Comparison of ENCODE assay signal across 1 cellular context in the genomic region with DNA sequence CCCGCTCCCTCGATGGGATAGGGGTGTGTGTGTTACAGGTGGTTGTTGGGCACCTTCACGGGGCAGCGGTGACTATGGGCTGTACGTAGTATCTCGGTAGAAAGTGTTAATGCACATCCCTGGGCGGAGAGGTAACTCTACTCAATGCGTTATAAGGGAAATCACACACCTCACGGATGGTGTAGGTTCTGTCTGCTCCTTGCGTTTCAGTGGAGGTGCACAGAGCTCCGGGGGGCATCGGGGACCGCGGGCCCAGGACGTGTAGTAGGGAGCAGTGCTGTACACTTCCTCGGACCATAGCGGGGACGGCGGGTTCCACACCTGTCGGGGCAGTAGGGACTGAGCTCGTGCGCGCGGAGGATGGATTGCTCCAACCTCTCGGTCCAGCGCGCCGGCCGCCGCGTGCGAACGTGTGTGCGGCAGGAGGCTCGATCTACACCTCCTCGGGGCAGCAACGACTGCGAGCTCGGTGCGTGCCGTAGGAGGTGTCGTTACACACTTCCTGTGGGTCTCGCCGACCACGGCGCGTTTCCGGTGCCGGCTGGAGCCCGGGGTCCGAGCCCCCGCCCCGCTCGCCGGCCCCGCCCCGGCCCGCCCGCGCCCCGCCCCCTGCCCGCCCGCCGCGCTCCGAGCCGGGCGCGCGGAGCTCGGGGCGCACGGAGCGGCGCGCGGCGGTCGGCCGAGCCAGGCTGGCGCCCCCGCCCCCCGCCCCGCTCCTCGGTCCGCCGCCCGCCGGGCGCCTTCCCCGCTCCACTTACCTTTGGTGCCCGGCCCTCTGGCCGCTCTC.
TF ChIP-seq lines count a peak whose summit lies in the region.

A gene with protein sequence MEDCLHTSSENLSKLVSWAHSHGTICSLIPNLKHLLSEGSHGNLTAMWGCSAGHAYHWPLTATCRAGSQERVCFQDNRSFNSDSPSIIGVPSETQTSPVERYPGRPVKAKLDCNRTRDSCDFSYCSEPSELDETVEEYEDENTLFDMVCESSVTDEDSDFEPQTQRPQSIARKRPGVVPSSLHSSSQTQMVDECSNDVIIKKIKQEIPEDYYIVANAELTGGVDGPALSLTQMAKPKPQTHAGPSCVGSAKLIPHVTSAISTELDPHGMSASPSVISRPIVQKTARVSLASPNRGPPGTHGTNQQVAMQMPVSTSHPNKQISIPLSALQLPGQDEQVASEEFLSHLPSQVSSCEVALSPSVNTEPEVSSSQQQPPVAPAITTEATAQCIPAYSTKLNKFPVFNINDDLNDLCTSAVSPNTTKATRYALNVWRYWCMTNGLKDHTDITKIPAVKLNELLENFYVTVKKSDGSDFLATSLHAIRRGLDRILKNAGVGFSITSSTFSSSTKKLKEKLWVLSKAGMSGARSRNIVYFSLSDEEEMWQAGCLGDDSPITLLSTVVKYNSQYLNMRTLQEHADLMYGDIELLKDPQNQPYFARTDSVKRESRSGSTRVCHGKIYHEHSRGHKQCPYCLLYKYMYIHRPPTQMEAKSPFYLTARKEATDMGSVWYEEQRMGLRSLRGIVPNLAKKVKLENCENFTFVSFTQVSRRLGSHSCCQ (plus strand): TSS at position 607 of the 787 bp plus-strand sequence. CDS start 87,254 bp downstream, outside the sequence.

TF ChIP-seq in HepG2, 621 proteins besides CTCF, POLR2A, EP300 and RAD21 (continued from another document and continues in another):
- TF ChIP-seq, protein P1, sequence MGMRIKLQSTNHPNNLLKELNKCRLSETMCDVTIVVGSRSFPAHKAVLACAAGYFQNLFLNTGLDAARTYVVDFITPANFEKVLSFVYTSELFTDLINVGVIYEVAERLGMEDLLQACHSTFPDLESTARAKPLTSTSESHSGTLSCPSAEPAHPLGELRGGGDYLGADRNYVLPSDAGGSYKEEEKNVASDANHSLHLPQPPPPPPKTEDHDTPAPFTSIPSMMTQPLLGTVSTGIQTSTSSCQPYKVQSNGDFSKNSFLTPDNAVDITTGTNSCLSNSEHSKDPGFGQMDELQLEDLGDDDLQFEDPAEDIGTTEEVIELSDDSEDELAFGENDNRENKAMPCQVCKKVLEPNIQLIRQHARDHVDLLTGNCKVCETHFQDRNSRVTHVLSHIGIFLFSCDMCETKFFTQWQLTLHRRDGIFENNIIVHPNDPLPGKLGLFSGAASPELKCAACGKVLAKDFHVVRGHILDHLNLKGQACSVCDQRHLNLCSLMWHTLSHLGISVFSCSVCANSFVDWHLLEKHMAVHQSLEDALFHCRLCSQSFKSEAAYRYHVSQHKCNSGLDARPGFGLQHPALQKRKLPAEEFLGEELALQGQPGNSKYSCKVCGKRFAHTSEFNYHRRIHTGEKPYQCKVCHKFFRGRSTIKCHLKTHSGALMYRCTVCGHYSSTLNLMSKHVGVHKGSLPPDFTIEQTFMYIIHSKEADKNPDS (CRISPR knock-in tag; IDR thresholded peaks at IDR 0.05) = peak; percentile 76; the same call in 1 of the 2 replicates
- TF ChIP-seq, protein P2, sequence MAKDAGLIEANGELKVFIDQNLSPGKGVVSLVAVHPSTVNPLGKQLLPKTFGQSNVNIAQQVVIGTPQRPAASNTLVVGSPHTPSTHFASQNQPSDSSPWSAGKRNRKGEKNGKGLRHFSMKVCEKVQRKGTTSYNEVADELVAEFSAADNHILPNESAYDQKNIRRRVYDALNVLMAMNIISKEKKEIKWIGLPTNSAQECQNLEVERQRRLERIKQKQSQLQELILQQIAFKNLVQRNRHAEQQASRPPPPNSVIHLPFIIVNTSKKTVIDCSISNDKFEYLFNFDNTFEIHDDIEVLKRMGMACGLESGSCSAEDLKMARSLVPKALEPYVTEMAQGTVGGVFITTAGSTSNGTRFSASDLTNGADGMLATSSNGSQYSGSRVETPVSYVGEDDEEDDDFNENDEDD (CRISPR knock-in tag; IDR thresholded peaks at IDR 0.05; ENCODE audit: borderline replicate concordance) = peak; percentile 83
- TF ChIP-seq, protein P3, sequence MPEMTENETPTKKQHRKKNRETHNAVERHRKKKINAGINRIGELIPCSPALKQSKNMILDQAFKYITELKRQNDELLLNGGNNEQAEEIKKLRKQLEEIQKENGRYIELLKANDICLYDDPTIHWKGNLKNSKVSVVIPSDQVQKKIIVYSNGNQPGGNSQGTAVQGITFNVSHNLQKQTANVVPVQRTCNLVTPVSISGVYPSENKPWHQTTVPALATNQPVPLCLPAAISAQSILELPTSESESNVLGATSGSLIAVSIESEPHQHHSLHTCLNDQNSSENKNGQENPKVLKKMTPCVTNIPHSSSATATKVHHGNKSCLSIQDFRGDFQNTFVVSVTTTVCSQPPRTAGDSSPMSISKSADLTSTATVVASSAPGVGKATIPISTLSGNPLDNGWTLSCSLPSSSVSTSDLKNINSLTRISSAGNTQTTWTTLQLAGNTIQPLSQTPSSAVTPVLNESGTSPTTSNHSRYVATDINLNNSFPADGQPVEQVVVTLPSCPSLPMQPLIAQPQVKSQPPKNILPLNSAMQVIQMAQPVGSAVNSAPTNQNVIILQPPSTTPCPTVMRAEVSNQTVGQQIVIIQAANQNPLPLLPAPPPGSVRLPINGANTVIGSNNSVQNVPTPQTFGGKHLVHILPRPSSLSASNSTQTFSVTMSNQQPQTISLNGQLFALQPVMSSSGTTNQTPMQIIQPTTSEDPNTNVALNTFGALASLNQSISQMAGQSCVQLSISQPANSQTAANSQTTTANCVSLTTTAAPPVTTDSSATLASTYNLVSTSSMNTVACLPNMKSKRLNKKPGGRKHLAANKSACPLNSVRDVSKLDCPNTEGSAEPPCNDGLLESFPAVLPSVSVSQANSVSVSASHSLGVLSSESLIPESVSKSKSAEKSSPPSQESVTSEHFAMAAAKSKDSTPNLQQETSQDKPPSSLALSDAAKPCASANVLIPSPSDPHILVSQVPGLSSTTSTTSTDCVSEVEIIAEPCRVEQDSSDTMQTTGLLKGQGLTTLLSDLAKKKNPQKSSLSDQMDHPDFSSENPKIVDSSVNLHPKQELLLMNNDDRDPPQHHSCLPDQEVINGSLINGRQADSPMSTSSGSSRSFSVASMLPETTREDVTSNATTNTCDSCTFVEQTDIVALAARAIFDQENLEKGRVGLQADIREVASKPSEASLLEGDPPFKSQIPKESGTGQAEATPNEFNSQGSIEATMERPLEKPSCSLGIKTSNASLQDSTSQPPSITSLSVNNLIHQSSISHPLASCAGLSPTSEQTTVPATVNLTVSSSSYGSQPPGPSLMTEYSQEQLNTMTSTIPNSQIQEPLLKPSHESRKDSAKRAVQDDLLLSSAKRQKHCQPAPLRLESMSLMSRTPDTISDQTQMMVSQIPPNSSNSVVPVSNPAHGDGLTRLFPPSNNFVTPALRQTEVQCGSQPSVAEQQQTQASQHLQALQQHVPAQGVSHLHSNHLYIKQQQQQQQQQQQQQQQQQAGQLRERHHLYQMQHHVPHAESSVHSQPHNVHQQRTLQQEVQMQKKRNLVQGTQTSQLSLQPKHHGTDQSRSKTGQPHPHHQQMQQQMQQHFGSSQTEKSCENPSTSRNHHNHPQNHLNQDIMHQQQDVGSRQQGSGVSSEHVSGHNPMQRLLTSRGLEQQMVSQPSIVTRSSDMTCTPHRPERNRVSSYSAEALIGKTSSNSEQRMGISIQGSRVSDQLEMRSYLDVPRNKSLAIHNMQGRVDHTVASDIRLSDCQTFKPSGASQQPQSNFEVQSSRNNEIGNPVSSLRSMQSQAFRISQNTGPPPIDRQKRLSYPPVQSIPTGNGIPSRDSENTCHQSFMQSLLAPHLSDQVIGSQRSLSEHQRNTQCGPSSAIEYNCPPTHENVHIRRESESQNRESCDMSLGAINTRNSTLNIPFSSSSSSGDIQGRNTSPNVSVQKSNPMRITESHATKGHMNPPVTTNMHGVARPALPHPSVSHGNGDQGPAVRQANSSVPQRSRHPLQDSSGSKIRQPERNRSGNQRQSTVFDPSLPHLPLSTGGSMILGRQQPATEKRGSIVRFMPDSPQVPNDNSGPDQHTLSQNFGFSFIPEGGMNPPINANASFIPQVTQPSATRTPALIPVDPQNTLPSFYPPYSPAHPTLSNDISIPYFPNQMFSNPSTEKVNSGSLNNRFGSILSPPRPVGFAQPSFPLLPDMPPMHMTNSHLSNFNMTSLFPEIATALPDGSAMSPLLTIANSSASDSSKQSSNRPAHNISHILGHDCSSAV (CRISPR knock-in tag; IDR thresholded peaks at IDR 0.05; ENCODE audit: borderline replicate concordance) = no peak
- TF ChIP-seq HES4 (CRISPR knock-in tag; IDR thresholded peaks at IDR 0.05; ENCODE audit: borderline replicate concordance) (peak; percentile 97), PHF5A (CRISPR knock-in tag; IDR thresholded peaks at IDR 0.05; ENCODE audit: low read depth, unreplicated experiment) (no peak), ZSCAN22 (CRISPR knock-in tag; IDR thresholded peaks at IDR 0.05) (no peak), ZFP36L2 (CRISPR knock-in tag; IDR thresholded peaks at IDR 0.05) (no peak), ZNF296 (CRISPR knock-in tag; conservative IDR thresholded peaks at IDR 0.05) (no peak), NAIF1 (CRISPR knock-in tag; IDR thresholded peaks at IDR 0.05; ENCODE audit: borderline replicate concordance) (peak; percentile 64; the same call in 1 of the 2 replicates), ZNF782 (CRISPR knock-in tag; IDR thresholded peaks at IDR 0.05; ENCODE audit: borderline replicate concordance) (peak; percentile 97), MBD4 (IDR thresholded peaks at IDR 0.05; ENCODE audit: borderline replicate concordance, low read length) (no peak), ZNF790 (CRISPR knock-in tag; IDR thresholded peaks at IDR 0.05; ENCODE audit: borderline replicate concordance) (peak; percentile 94; the same call in 1 of the 2 replicates), GZF1 (CRISPR knock-in tag; IDR thresholded peaks at IDR 0.05) (0 out of 2 replicates have a peak, but pooled peaks have one; percentile 56), RFX5 (IDR thresholded peaks at IDR 0.05; ENCODE audit: low read depth, low read length) (no peak), ZNF343 (CRISPR knock-in tag; IDR thresholded peaks at IDR 0.05) (peak; percentile 51; the same call in 1 of the 2 replicates), JUNB (CRISPR knock-in tag; IDR thresholded peaks at IDR 0.05; ENCODE audit: borderline replicate concordance) (peak; percentile 71; the same call in 1 of the 2 replicates), ATRX (CRISPR knock-in tag; IDR thresholded peaks at IDR 0.05; ENCODE audit: borderline replicate concordance) (no peak), ZNF251 (CRISPR knock-in tag; IDR thresholded peaks at IDR 0.05) (peak; percentile 76; the same call in 1 of the 2 replicates), IKZF4 (CRISPR knock-in tag; IDR thresholded peaks at IDR 0.05; ENCODE audit: borderline replicate concordance, low read depth, not compliant biosample characterization) (peak; percentile 94), ZFYVE20 (CRISPR knock-in tag; IDR thresholded peaks at IDR 0.05; ENCODE audit: borderline replicate concordance, low read depth) (peak; percentile 81; the same call in 1 of the 2 replicates), ESRRA (CRISPR knock-in tag; IDR thresholded peaks at IDR 0.05; ENCODE audit: low read depth) (peak; percentile 44; the same call in 1 of the 2 replicates), SSRP1 (CRISPR knock-in tag; IDR thresholded peaks at IDR 0.05) (no peak), KMT2B (CRISPR knock-in tag; IDR thresholded peaks at IDR 0.05) (peak; percentile 89), RFX1 (IDR thresholded peaks at IDR 0.05) (no peak), FOSL1 (CRISPR knock-in tag; IDR thresholded peaks at IDR 0.05; ENCODE audit: borderline replicate concordance) (no peak), KDM2A (CRISPR knock-in tag; IDR thresholded peaks at IDR 0.05; ENCODE audit: borderline replicate concordance, low read depth) (peak; percentile 98), MLLT10 (CRISPR knock-in tag; IDR thresholded peaks at IDR 0.05) (no peak), GFI1 (CRISPR knock-in tag; IDR thresholded peaks at IDR 0.05; ENCODE audit: borderline replicate concordance) (peak; percentile 63; the same call in 1 of the 2 replicates), FOXP1 (IDR thresholded peaks at IDR 0.05) (no peak), FOXP1 (CRISPR knock-in tag; IDR thresholded peaks at IDR 0.05) (no peak)
- TF ChIP-seq, protein P4, sequence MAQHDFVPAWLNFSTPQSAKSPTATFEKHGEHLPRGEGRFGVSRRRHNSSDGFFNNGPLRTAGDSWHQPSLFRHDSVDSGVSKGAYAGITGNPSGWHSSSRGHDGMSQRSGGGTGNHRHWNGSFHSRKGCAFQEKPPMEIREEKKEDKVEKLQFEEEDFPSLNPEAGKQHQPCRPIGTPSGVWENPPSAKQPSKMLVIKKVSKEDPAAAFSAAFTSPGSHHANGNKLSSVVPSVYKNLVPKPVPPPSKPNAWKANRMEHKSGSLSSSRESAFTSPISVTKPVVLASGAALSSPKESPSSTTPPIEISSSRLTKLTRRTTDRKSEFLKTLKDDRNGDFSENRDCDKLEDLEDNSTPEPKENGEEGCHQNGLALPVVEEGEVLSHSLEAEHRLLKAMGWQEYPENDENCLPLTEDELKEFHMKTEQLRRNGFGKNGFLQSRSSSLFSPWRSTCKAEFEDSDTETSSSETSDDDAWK (CRISPR knock-in tag; IDR thresholded peaks at IDR 0.05) = no peak
- TF ChIP-seq, protein P5, sequence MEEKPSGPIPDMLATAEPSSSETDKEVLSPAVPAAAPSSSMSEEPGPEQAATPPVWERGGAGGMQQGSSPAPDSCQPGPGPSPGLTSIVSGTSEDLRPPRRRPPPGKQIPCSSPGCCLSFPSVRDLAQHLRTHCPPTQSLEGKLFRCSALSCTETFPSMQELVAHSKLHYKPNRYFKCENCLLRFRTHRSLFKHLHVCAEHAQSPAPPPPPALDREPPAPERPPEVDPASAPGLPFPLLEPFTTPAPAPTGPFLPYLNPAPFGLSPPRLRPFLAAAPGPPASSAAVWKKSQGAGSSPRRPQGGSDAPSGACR (CRISPR knock-in tag; IDR thresholded peaks at IDR 0.05) = peak; percentile 84
- TF ChIP-seq, protein P6, sequence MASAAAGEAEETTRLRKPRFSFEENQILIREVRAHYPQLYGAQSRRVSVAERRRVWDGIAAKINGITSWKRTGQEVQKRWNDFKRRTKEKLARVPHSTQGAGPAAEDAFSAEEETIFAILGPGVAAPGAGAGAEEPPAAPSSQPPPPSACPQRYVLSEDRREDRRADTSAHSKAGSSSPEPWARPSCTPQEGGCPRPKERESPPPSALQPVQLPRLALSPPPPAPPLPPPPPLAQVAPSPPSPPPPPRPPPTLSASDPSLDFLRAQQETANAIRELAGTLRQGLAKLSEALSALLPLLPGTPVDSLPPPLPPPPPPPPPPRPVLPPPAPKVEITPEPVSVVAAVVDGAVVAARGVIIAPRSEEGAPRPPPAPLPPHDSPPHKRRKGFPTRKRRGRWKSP (CRISPR knock-in tag; IDR thresholded peaks at IDR 0.05) = peak; percentile 83; the same call in 1 of the 2 replicates
- TF ChIP-seq, protein P7, sequence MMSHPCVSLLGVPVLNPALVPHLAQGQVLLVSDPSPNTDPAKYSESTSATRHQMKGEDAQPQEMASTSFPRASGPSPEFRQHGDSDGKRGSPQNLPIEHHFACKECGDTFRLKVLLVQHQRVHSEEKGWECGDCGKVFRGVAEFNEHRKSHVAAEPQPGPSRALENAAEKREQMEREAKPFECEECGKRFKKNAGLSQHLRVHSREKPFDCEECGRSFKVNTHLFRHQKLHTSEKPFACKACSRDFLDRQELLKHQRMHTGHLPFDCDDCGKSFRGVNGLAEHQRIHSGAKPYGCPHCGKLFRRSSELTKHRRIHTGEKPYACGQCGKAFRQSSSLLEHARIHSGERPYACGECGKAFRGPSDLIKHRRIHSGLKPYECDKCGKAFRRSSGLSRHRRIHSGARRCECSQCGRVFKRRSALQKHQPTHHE (CRISPR knock-in tag; IDR thresholded peaks at IDR 0.05; ENCODE audit: borderline replicate concordance) = peak; percentile 84; the same call in 1 of the 2 replicates
- TF ChIP-seq, protein P8, sequence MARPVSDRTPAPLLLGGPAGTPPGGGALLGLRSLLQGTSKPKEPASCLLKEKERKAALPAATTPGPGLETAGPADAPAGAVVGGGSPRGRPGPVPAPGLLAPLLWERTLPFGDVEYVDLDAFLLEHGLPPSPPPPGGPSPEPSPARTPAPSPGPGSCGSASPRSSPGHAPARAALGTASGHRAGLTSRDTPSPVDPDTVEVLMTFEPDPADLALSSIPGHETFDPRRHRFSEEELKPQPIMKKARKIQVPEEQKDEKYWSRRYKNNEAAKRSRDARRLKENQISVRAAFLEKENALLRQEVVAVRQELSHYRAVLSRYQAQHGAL (CRISPR knock-in tag; IDR thresholded peaks at IDR 0.05; ENCODE audit: not compliant biosample characterization) = peak; percentile 87
